In the genomic region with DNA sequence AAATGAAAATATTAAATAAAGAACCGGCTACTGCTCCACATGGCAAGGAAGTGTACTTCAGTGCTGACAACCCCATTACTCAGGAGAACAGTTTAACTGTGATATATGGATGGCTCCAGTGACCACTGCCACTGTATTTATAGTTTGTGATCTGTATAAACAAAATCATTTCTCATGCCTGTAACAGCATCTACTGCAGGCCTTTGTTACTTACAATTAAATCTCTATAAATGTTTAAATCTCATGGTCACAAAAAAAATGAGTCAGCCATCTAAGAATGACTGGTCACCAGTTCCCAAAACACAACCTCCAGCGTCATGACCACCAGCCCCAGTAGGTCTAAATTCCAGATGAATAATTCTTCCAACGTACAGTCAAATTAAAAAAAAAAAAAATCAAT, we compare ENCODE assay signal across 14 cellular contexts. TPM values are rescaled to one million over a fixed set of nuclear protein-coding genes. Genes with fewer than 3 reads are reported as not detected.
DNase-seq lines count a peak whose midpoint lies in the region; ATAC-seq and TF ChIP-seq lines count a peak whose summit lies in the region.
"Had no signal": no experiment of that assay in that cellular context is flagged by ENCODE, and none has a peak within 500 bp of the region (broad histone marks: within the 10 kb centered on the region; RNA-seq: fewer than 3 reads in every experiment).

No MANE protein-coding gene starts in this region.

- H3K9ac ChIP-seq in OCI-LY1 (ENCODE audit: low read length) = no peak overlapping the region

- intact Hi-C loops in Caco-2 (cut with micrococcal nuclease; ENCODE audit: unreplicated experiment) = no loop called here
- intact Hi-C loops in left colon (cut with DNase I, micrococcal nuclease) = no loop called here

- H3K36me3 ChIP-seq in Caco-2 (ENCODE audit: control insufficient read depth, insufficient read depth, low read length) = no peaks in the 10 kb centered on the region; the same call in 1 of the 2 replicates
- peaks cover 16% of the 10 kb centered on the region for H3K36me3 ChIP-seq in OCI-LY1 (ENCODE audit: insufficient read depth, low read length)
- H3K36me3 ChIP-seq: Peyer's patch had no signal

- H3K27me3 ChIP-seq in Caco-2 (replicated peaks; ENCODE audit: control insufficient read depth, insufficient read depth, low read length) (no peaks in the 10 kb centered on the region), OCI-LY1 (ENCODE audit: insufficient read depth, low read length) (no peaks in the 10 kb centered on the region)
- H3K27me3 ChIP-seq: Peyer's patch had no signal

- H4K20me1 ChIP-seq in OCI-LY1 (ENCODE audit: insufficient read depth, low read length) = no peaks in the 10 kb centered on the region

- no peaks in the 10 kb centered on the region for H3K9me2 ChIP-seq in OCI-LY1 (ENCODE audit: low read depth, low read length)

- no peak overlapping the region for H2AFZ ChIP-seq in OCI-LY1 (ENCODE audit: low read length)

- peak overlapping the region; percentile 40; the same call in 1 of the 2 replicates for H3K4me2 ChIP-seq in OCI-LY1 (ENCODE audit: low read length)

- H3K4me3 ChIP-seq in Caco-2 (ENCODE audit: low read depth, low read length) = no peak overlapping the region
- no peak overlapping the region for H3K4me3 ChIP-seq in OCI-LY1 (ENCODE audit: low read depth, low read length, poor library complexity, severe bottlenecking)
- no peak overlapping the region for H3K4me3 ChIP-seq in cardiac fibroblast (replicated peaks in 1 of 2; ENCODE audit: low read depth in 2 of 2, low read length in 2 of 2)
- H3K4me3 ChIP-seq: lung, Peyer's patch had no signal

- H3F3A ChIP-seq in OCI-LY1 (ENCODE audit: insufficient read depth, low read length) = no peaks in the 10 kb centered on the region; the same call in 1 of the 2 replicates

- H3K27me3 Mint-ChIP-seq in Caco-2 (ENCODE audit: insufficient read depth, unreplicated experiment) = no peaks in the 10 kb centered on the region
- H3K27me3 Mint-ChIP-seq in naive thymus-derived CD8-positive, alpha-beta T cell = no peaks in the 10 kb centered on the region

- H3K9me3 ChIP-seq in Caco-2 = no peaks in the 10 kb centered on the region
- H3K9me3 ChIP-seq in OCI-LY1 (ENCODE audit: low read length) = peaks cover 5% of the 10 kb centered on the region; the same call in 1 of the 2 replicates
- H3K9me3 ChIP-seq: Peyer's patch had no signal

- BruUV-seq in Caco-2 (replicated peaks; lab: Mats Ljungman, UMichigan) = no TSS peak

- H3K79me2 ChIP-seq in OCI-LY1 (ENCODE audit: insufficient read depth, low read length) = peaks cover 93% of the 10 kb centered on the region

- TF ChIP-seq CTCF in Caco-2 (IDR thresholded peaks at IDR 0.05; ENCODE audit: insufficient read depth in 1 of 2, low read depth in 1 of 2, low read length in 1 of 2, severe bottlenecking in 1 of 2, unreplicated experiment in 1 of 2) = no peak
- TF ChIP-seq CTCF in OCI-LY1 (IDR thresholded peaks at IDR 0.05; ENCODE audit: low read length) = no peak
- no peak for TF ChIP-seq CTCF in cardiac fibroblast (IDR thresholded peaks at IDR 0.05; ENCODE audit: low read depth, low read length)

- H3K27ac Mint-ChIP-seq in Caco-2 (ENCODE audit: unreplicated experiment) = peak overlapping the region; percentile 63
- H3K27ac Mint-ChIP-seq in naive thymus-derived CD8-positive, alpha-beta T cell = peak overlapping the region; percentile 62 to 98 (median 82)

- peaks cover 22% of the 10 kb centered on the region for H3K4me1 ChIP-seq in Caco-2
- peaks cover 71% of the 10 kb centered on the region for H3K4me1 ChIP-seq in OCI-LY1 (ENCODE audit: insufficient read depth, low read length, severe bottlenecking)

- CTCF ChIA-PET in Caco-2 (lab: Charles Lee) = no interaction called here

- H3K4me1 Mint-ChIP-seq in Caco-2 (ENCODE audit: low read depth, unreplicated experiment) = peaks cover 31% of the 10 kb centered on the region
- H3K4me1 Mint-ChIP-seq in naive thymus-derived CD8-positive, alpha-beta T cell = peaks cover 38 to 88% (median 81%) of the 10 kb centered on the region in 4 donors

- peaks cover 46% of the 10 kb centered on the region for H3K36me3 Mint-ChIP-seq in Caco-2 (ENCODE audit: insufficient read depth, unreplicated experiment)
- H3K36me3 Mint-ChIP-seq in naive thymus-derived CD8-positive, alpha-beta T cell = peaks cover 4 to 39% (median 16%) of the 10 kb centered on the region in 3 donors

- ATAC-seq in naive thymus-derived CD8-positive, alpha-beta T cell = no peak
- ATAC-seq in left colon (no peak), HG03280 (IDR thresholded peaks at IDR 0.05; ENCODE audit: unreplicated experiment) (no peak)

- POLR2A ChIA-PET in Caco-2 (lab: Charles Lee) = no interaction called here
- POLR2A ChIA-PET in naive thymus-derived CD8-positive, alpha-beta T cell (lab: Charles Lee) = interaction anchor here (2.1 kb wide), 1 partner anchor 13 kb away, joined by 11 read pairs; no protein-coding TSS in a partner anchor

- H3K27ac ChIP-seq in OCI-LY1 (ENCODE audit: low read depth, low read length, poor library complexity, severe bottlenecking) = peak overlapping the region; percentile 73
- H3K27ac ChIP-seq: Peyer's patch had no signal

- DNase-seq in Caco-2 (no peak), cardiac fibroblast (ENCODE audit: low read depth in 2 of 2) (peak; percentile 27 to 84), NCI-H1694 treated with DMSO at 0.1 percent for 48 hours (lab: John Stamatoyannopoulos, UW) (no peak), left colon (no peak)
- DNase-seq in naive thymus-derived CD8-positive, alpha-beta T cell = no peak
- no peak for DNase-seq in activated CD8-positive, alpha-beta memory T cell treated with anti-CD3 and anti-CD28 coated beads, Interleukin-2, amount 50 U/mL, for 4 hours
- DNase-seq: activated CD4-positive, CD25-positive, alpha-beta regulatory T cell treated with anti-CD3 and anti-CD28 coated beads, Interleukin-2, amount 50 U/mL, for 72 hours; amygdala; NCI-H2081; Peyer's patch; retina had no signal

- no peaks in the 10 kb centered on the region for H3K9me3 Mint-ChIP-seq in Caco-2 (ENCODE audit: unreplicated experiment)
- H3K9me3 Mint-ChIP-seq in naive thymus-derived CD8-positive, alpha-beta T cell = no peaks in the 10 kb centered on the region

- H3K4me3 Mint-ChIP-seq in Caco-2 (ENCODE audit: unreplicated experiment) = no peak overlapping the region
- peak overlapping the region in 7 of 10 donors; percentile 31 to 70 (median 59) for H3K4me3 Mint-ChIP-seq in naive thymus-derived CD8-positive, alpha-beta T cell

RNA-seq across cellular contexts. Expression of a gene that starts 24.6 kb away (rescaled TPM):
- total RNA-seq in Caco-2 (2022) (225 and 226 TPM in 2 replicates), left colon (100 to 1,000 TPM; 147 to 152 TPM)
- 100 to 1,000 TPM; 182 to 186 TPM for total RNA-seq in naive thymus-derived CD8-positive, alpha-beta T cell
- polyA plus RNA-seq in naive thymus-derived CD8-positive, alpha-beta T cell = 10 to 100 TPM; 21.8 to 30.6 (median 24.1) TPM

Comparison
In these comparisons a context has a peak if more than half of its experiments do, and no peak if none do; other contexts are left out.
1. DNase-seq: peak in cardiac fibroblast (2 of 2); none in Caco-2 (0 of 2), naive thymus-derived CD8-positive, alpha-beta T cell (0 of 10), activated CD8-positive, alpha-beta memory T cell treated with anti-CD3 and anti-CD28 coated beads, Interleukin-2, amount 50 U/mL, for 4 hours (single experiment), NCI-H1694 treated with DMSO at 0.1 percent for 48 hours (single experiment) and left colon (0 of 2).